In the genomic region with DNA sequence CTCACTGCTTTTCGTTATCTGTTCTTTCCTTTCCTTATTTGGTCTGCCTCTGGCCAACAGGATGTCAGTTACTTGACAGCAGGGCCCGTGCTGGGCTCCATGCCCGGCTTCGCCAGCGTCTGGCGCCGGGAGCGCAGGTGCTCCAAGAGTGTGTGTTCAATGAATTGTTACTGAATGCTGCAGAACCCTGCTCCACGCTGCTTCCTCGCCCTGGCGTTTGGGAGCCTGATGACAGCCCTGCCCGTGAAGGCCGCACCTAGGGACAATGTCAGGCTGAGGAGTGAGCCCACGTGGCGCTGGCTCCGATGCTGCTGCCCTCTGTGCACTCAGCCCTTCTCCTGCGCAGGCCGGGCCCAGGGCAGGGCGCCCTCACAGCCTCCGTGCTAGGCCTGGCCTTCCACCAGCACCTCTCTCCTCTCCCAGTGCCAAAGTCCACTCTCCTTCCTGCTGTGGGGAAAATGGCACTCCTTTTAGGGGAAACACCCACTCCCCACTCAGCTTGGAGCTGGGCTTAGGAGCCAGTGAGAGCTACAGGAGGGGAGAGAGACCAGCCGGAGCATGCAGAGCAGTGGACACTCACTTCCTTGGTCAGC, we compare ENCODE assay signal across 1 cellular context.
TF ChIP-seq lines count a peak whose summit lies in the region.

No MANE protein-coding gene starts in this region.

TF ChIP-seq in HepG2, 621 proteins besides CTCF, POLR2A, EP300 and RAD21 (continued from another document and continues in another):
- TF ChIP-seq DZIP1 (CRISPR knock-in tag; IDR thresholded peaks at IDR 0.05) (no peak), ZNF205 (CRISPR knock-in tag; IDR thresholded peaks at IDR 0.05) (no peak), TOE1 (CRISPR knock-in tag; IDR thresholded peaks at IDR 0.05) (no peak), MLLT10 (CRISPR knock-in tag; IDR thresholded peaks at IDR 0.05) (no peak), HOXA9 (CRISPR knock-in tag; IDR thresholded peaks at IDR 0.05; ENCODE audit: borderline replicate concordance) (no peak), ZBTB42 (CRISPR knock-in tag; IDR thresholded peaks at IDR 0.05) (no peak), ZNF512B (CRISPR knock-in tag; IDR thresholded peaks at IDR 0.05; ENCODE audit: borderline replicate concordance) (no peak), SCMH1 (CRISPR knock-in tag; IDR thresholded peaks at IDR 0.05; ENCODE audit: borderline replicate concordance) (no peak), ZNF878 (CRISPR knock-in tag; IDR thresholded peaks at IDR 0.05) (no peak), ZBTB7A (CRISPR knock-in tag; IDR thresholded peaks at IDR 0.05) (peak; percentile 68; the same call in 1 of the 2 replicates), DNMT3B (CRISPR knock-in tag; conservative IDR thresholded peaks at IDR 0.05) (no peak), ATF4 (CRISPR knock-in tag; IDR thresholded peaks at IDR 0.05) (no peak), TCF12 (IDR thresholded peaks at IDR 0.05) (no peak), TCF12 (CRISPR knock-in tag; IDR thresholded peaks at IDR 0.05) (no peak), KDM5B (CRISPR knock-in tag; IDR thresholded peaks at IDR 0.05; ENCODE audit: borderline replicate concordance) (no peak; the same call in 1 of the 2 replicates), ZNF30 (CRISPR knock-in tag; IDR thresholded peaks at IDR 0.05) (no peak), KMT2A (CRISPR knock-in tag; IDR thresholded peaks at IDR 0.05) (no peak), THAP11 (CRISPR knock-in tag; IDR thresholded peaks at IDR 0.05) (no peak), TMF1 (CRISPR knock-in tag; IDR thresholded peaks at IDR 0.05; ENCODE audit: low read depth) (no peak), ZNF34 (CRISPR knock-in tag; IDR thresholded peaks at IDR 0.05; ENCODE audit: borderline replicate concordance) (0 out of 2 replicates have a peak, but pooled peaks have one; percentile 78), HDAC2 (CRISPR knock-in tag; IDR thresholded peaks at IDR 0.05) (peak; percentile 55), TARDBP (CRISPR knock-in tag; IDR thresholded peaks at IDR 0.05) (peak; percentile 71; the same call in 1 of the 2 replicates), HOXA5 (CRISPR knock-in tag; IDR thresholded peaks at IDR 0.05) (no peak), ZNF766 (CRISPR knock-in tag; IDR thresholded peaks at IDR 0.05; ENCODE audit: borderline replicate concordance) (no peak), ZFP36L1 (CRISPR knock-in tag; IDR thresholded peaks at IDR 0.05) (no peak), ATRX (CRISPR knock-in tag; IDR thresholded peaks at IDR 0.05; ENCODE audit: borderline replicate concordance) (no peak), KMT2B (CRISPR knock-in tag; IDR thresholded peaks at IDR 0.05) (no peak), ZKSCAN1 (IDR thresholded peaks at IDR 0.05; ENCODE audit: low read length) (no peak), ZNF674 (CRISPR knock-in tag; IDR thresholded peaks at IDR 0.05; ENCODE audit: low read depth) (no peak), ZNF773 (CRISPR knock-in tag; IDR thresholded peaks at IDR 0.05; ENCODE audit: borderline replicate concordance) (no peak), NFKBIZ (CRISPR knock-in tag; IDR thresholded peaks at IDR 0.05) (no peak), BRD4 (CRISPR knock-in tag; IDR thresholded peaks at IDR 0.05) (peak; percentile 65; the same call in 1 of the 2 replicates), ZFP1 (CRISPR knock-in tag; IDR thresholded peaks at IDR 0.05) (no peak), SRSF1 (optimal IDR thresholded peaks at IDR 0.05; ENCODE audit: low read depth, low read length) (no peak), ZNF782 (CRISPR knock-in tag; IDR thresholded peaks at IDR 0.05; ENCODE audit: borderline replicate concordance) (no peak), TRIM24 (CRISPR knock-in tag; IDR thresholded peaks at IDR 0.05) (no peak), FOSL2 (CRISPR knock-in tag; IDR thresholded peaks at IDR 0.05) (peak; percentile 4; the same call in 1 of the 2 replicates), SATB2 (CRISPR knock-in tag; IDR thresholded peaks at IDR 0.05) (no peak), ATF7-NPFF (CRISPR knock-in tag; IDR thresholded peaks at IDR 0.05; ENCODE audit: low read depth) (no peak), NAIF1 (CRISPR knock-in tag; IDR thresholded peaks at IDR 0.05; ENCODE audit: borderline replicate concordance) (no peak), CEBPG (CRISPR knock-in tag; IDR thresholded peaks at IDR 0.05) (no peak), ZNF776 (CRISPR knock-in tag; IDR thresholded peaks at IDR 0.05) (no peak), SKI (IDR thresholded peaks at IDR 0.05; ENCODE audit: partially characterized antibody) (no peak), ZBTB21 (CRISPR knock-in tag; IDR thresholded peaks at IDR 0.05) (no peak), ZNF431 (CRISPR knock-in tag; IDR thresholded peaks at IDR 0.05; ENCODE audit: borderline replicate concordance, low read depth) (no peak), ZNF350 (CRISPR knock-in tag; IDR thresholded peaks at IDR 0.05; ENCODE audit: borderline replicate concordance, low read depth) (no peak), ZNF235 (CRISPR knock-in tag; IDR thresholded peaks at IDR 0.05; ENCODE audit: borderline replicate concordance) (no peak), ZNF672 (CRISPR knock-in tag; IDR thresholded peaks at IDR 0.05) (no peak), ARID3A (IDR thresholded peaks at IDR 0.05; ENCODE audit: low read depth, low read length) (no peak)
- TF ChIP-seq, protein P1, sequence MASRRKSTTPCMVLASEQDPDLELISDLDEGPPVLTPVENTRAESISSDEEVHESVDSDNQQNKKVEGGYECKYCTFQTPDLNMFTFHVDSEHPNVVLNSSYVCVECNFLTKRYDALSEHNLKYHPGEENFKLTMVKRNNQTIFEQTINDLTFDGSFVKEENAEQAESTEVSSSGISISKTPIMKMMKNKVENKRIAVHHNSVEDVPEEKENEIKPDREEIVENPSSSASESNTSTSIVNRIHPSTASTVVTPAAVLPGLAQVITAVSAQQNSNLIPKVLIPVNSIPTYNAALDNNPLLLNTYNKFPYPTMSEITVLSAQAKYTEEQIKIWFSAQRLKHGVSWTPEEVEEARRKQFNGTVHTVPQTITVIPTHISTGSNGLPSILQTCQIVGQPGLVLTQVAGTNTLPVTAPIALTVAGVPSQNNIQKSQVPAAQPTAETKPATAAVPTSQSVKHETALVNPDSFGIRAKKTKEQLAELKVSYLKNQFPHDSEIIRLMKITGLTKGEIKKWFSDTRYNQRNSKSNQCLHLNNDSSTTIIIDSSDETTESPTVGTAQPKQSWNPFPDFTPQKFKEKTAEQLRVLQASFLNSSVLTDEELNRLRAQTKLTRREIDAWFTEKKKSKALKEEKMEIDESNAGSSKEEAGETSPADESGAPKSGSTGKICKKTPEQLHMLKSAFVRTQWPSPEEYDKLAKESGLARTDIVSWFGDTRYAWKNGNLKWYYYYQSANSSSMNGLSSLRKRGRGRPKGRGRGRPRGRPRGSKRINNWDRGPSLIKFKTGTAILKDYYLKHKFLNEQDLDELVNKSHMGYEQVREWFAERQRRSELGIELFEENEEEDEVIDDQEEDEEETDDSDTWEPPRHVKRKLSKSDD (CRISPR knock-in tag; IDR thresholded peaks at IDR 0.05; ENCODE audit: low read depth) = peak; percentile 63; the same call in 1 of the 2 replicates
- TF ChIP-seq, protein P2, sequence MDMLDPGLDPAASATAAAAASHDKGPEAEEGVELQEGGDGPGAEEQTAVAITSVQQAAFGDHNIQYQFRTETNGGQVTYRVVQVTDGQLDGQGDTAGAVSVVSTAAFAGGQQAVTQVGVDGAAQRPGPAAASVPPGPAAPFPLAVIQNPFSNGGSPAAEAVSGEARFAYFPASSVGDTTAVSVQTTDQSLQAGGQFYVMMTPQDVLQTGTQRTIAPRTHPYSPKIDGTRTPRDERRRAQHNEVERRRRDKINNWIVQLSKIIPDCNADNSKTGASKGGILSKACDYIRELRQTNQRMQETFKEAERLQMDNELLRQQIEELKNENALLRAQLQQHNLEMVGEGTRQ (IDR thresholded peaks at IDR 0.05; ENCODE audit: low read depth, low read length) = no peak
- TF ChIP-seq, protein P2 (CRISPR knock-in tag; IDR thresholded peaks at IDR 0.05; ENCODE audit: borderline replicate concordance) = no peak
- TF ChIP-seq, protein P3, sequence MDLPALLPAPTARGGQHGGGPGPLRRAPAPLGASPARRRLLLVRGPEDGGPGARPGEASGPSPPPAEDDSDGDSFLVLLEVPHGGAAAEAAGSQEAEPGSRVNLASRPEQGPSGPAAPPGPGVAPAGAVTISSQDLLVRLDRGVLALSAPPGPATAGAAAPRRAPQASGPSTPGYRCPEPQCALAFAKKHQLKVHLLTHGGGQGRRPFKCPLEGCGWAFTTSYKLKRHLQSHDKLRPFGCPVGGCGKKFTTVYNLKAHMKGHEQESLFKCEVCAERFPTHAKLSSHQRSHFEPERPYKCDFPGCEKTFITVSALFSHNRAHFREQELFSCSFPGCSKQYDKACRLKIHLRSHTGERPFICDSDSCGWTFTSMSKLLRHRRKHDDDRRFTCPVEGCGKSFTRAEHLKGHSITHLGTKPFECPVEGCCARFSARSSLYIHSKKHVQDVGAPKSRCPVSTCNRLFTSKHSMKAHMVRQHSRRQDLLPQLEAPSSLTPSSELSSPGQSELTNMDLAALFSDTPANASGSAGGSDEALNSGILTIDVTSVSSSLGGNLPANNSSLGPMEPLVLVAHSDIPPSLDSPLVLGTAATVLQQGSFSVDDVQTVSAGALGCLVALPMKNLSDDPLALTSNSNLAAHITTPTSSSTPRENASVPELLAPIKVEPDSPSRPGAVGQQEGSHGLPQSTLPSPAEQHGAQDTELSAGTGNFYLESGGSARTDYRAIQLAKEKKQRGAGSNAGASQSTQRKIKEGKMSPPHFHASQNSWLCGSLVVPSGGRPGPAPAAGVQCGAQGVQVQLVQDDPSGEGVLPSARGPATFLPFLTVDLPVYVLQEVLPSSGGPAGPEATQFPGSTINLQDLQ (CRISPR knock-in tag; IDR thresholded peaks at IDR 0.05) = no peak
- TF ChIP-seq, protein P4, sequence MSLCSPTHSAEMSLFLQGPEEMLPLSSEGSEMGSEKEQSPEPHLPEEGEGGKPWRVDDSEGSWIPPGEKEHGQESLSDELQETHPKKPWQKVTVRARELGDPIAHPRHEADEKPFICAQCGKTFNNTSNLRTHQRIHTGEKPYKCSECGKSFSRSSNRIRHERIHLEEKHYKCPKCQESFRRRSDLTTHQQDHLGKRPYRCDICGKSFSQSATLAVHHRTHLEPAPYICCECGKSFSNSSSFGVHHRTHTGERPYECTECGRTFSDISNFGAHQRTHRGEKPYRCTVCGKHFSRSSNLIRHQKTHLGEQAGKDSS (CRISPR knock-in tag; IDR thresholded peaks at IDR 0.05; ENCODE audit: borderline replicate concordance, low read depth) = no peak
